ENCODE assay signal across 26 cellular contexts in the genomic region with DNA sequence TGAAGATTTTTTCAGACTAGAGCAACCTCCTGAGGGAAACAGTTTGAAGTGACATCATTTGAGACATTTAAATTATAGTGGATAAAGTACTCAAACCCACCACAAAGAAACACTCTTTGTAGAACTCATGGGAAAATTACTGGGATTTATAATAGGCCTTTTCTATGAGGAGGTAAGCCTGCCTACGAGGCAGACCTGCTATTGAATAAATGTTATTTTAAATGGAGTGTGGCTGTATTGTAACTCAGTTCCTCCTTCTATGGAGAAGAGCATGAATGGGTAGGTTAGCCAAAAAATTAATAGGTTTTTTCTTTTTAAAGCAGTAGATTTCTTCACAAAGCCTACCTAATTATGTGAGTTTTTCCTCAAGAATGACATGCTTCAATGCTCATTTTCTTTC.
"Had no signal": no experiment of that assay in that cellular context is flagged by ENCODE, and none has a peak within 500 bp of the region (broad histone marks: within the 10 kb centered on the region; RNA-seq: fewer than 3 reads in every experiment).

No MANE protein-coding gene starts in this region.

- H3K4me1 ChIP-seq: adrenal gland, prostate gland, sigmoid colon, upper lobe of left lung had no signal

- H3K27me3 Mint-ChIP-seq: stimulated activated memory B cell treated with anti-CD40 and anti-IgM and Interleukin-4, amounts not matched to agents 10 μg/mL and 1 μg/mL and 100 μg/mL, for 72 hours had no signal

- H3K27ac Mint-ChIP-seq: activated naive CD4-positive, alpha-beta T cell treated with anti-CD3 and anti-CD28 coated beads for 36 hours; activated naive CD8-positive, alpha-beta T cell treated with anti-CD3 and anti-CD28 coated beads for 36 hours; activated T-helper 1 cell treated with anti-CD3 and anti-CD28 coated beads, Interleukin-12 subunit alpha, Interleukin-12 subunit beta, Interleukin-2, Interleukin-4 antibody, amounts not matched to agents 30 ng/mL and 10 ng/mL and 1 ng/mL, durations not matched to agents 14 hours and 24 hours and 36 hours; stimulated activated memory B cell treated with anti-CD40 and anti-IgM and Interleukin-4, amounts not matched to agents 10 μg/mL and 1 μg/mL and 100 μg/mL, for 72 hours; stimulated activated naive CD8-positive, alpha-beta T cell treated with anti-CD3 and anti-CD28 coated beads, Interleukin-15, amount 100 ng/mL, for 72 hours had no signal

- H3K27me3 ChIP-seq: adrenal gland, brain microvascular endothelial cell, neutrophil, sigmoid colon, upper lobe of left lung had no signal

- H3K36me3 Mint-ChIP-seq: activated naive CD8-positive, alpha-beta T cell treated with anti-CD3 and anti-CD28 coated beads for 36 hours; stimulated activated memory B cell treated with anti-CD40 and anti-IgM and Interleukin-4, amounts not matched to agents 10 μg/mL and 1 μg/mL and 100 μg/mL, for 72 hours had no signal

- H3K4me1 Mint-ChIP-seq: activated naive CD8-positive, alpha-beta T cell treated with anti-CD3 and anti-CD28 coated beads for 36 hours; stimulated activated memory B cell treated with anti-CD40 and anti-IgM and Interleukin-4, amounts not matched to agents 10 μg/mL and 1 μg/mL and 100 μg/mL, for 72 hours; stimulated activated naive CD8-positive, alpha-beta T cell treated with anti-CD3 and anti-CD28 coated beads, Interleukin-15, amount 100 ng/mL, for 72 hours had no signal

- DNase-seq: activated CD4-positive, alpha-beta T cell treated with anti-CD3 and anti-CD28 coated beads for 4 hours; activated CD4-positive, alpha-beta T cell treated with anti-CD3 and anti-CD28 coated beads, Interleukin-2, amount 50 U/mL, for 48 hours; activated CD8-positive, alpha-beta memory T cell treated with anti-CD3 and anti-CD28 coated beads, Interleukin-2, amount 50 U/mL, for 4 hours; activated effector memory CD4-positive, alpha-beta T cell treated with anti-CD3 and anti-CD28 coated beads, Interleukin-2, amount 50 U/mL, for 16 hours; activated naive CD4-positive, alpha-beta T cell treated with anti-CD3 and anti-CD28 coated beads for 36 hours; activated naive CD8-positive, alpha-beta T cell treated with anti-CD3 and anti-CD28 coated beads for 36 hours; activated T-cell treated with anti-CD3 and anti-CD28 coated beads, Interleukin-2, amount 50 U/mL, for 1 hour; adrenal gland; aorta; brain microvascular endothelial cell; dorsolateral prefrontal cortex; effector memory CD4-positive, alpha-beta T cell; islet precursor cell; left ventricle myocardium superior; sigmoid colon; stimulated activated CD4-positive, alpha-beta T cell treated with anti-CD3 and anti-CD28 coated beads, Interleukin-4, amount 100 ng/mL, for 24 hours; stimulated activated naive CD8-positive, alpha-beta T cell treated with anti-CD3 and anti-CD28 coated beads, Interleukin-15, amount 100 ng/mL, for 72 hours; substantia nigra; T-helper 9 cell; upper lobe of left lung had no signal

- H3K4me3 ChIP-seq: adrenal gland, coronary artery, dorsolateral prefrontal cortex, prostate gland, sigmoid colon, upper lobe of left lung had no signal

- H3K4me3 Mint-ChIP-seq: activated naive CD4-positive, alpha-beta T cell treated with anti-CD3 and anti-CD28 coated beads for 36 hours; activated naive CD8-positive, alpha-beta T cell treated with anti-CD3 and anti-CD28 coated beads for 36 hours; activated T-helper 1 cell treated with anti-CD3 and anti-CD28 coated beads, Interleukin-12 subunit alpha, Interleukin-12 subunit beta, Interleukin-2, Interleukin-4 antibody, amounts not matched to agents 30 ng/mL and 10 ng/mL and 1 ng/mL, durations not matched to agents 14 hours and 24 hours and 36 hours; stimulated activated memory B cell treated with anti-CD40 and anti-IgM and Interleukin-4, amounts not matched to agents 10 μg/mL and 1 μg/mL and 100 μg/mL, for 72 hours; stimulated activated naive CD8-positive, alpha-beta T cell treated with anti-CD3 and anti-CD28 coated beads, Interleukin-15, amount 100 ng/mL, for 72 hours had no signal

- ATAC-seq: left ventricle myocardium superior; stimulated activated memory B cell treated with anti-CD40 and anti-IgM and Interleukin-4, amounts not matched to agents 10 μg/mL and 1 μg/mL and 100 μg/mL, for 72 hours; stimulated activated naive CD8-positive, alpha-beta T cell treated with anti-CD3 and anti-CD28 coated beads, Interleukin-15, amount 100 ng/mL, for 72 hours had no signal

- H3K9me3 ChIP-seq: adrenal gland, neutrophil, prostate gland, sigmoid colon, upper lobe of left lung had no signal

- H3K36me3 ChIP-seq: adrenal gland, brain microvascular endothelial cell, neutrophil, prostate gland, sigmoid colon, upper lobe of left lung had no signal

- H3K27ac ChIP-seq: adrenal gland, brain microvascular endothelial cell, coronary artery, dorsolateral prefrontal cortex, neutrophil, prostate gland, sigmoid colon, upper lobe of left lung, VCaP had no signal

- H3K9me3 Mint-ChIP-seq: activated naive CD4-positive, alpha-beta T cell treated with anti-CD3 and anti-CD28 coated beads for 36 hours; activated naive CD8-positive, alpha-beta T cell treated with anti-CD3 and anti-CD28 coated beads for 36 hours; activated T-helper 1 cell treated with anti-CD3 and anti-CD28 coated beads, Interleukin-12 subunit alpha, Interleukin-12 subunit beta, Interleukin-2, Interleukin-4 antibody, amounts not matched to agents 30 ng/mL and 10 ng/mL and 1 ng/mL, durations not matched to agents 14 hours and 24 hours and 36 hours; stimulated activated memory B cell treated with anti-CD40 and anti-IgM and Interleukin-4, amounts not matched to agents 10 μg/mL and 1 μg/mL and 100 μg/mL, for 72 hours; stimulated activated naive CD8-positive, alpha-beta T cell treated with anti-CD3 and anti-CD28 coated beads, Interleukin-15, amount 100 ng/mL, for 72 hours had no signal
